In the genomic region with DNA sequence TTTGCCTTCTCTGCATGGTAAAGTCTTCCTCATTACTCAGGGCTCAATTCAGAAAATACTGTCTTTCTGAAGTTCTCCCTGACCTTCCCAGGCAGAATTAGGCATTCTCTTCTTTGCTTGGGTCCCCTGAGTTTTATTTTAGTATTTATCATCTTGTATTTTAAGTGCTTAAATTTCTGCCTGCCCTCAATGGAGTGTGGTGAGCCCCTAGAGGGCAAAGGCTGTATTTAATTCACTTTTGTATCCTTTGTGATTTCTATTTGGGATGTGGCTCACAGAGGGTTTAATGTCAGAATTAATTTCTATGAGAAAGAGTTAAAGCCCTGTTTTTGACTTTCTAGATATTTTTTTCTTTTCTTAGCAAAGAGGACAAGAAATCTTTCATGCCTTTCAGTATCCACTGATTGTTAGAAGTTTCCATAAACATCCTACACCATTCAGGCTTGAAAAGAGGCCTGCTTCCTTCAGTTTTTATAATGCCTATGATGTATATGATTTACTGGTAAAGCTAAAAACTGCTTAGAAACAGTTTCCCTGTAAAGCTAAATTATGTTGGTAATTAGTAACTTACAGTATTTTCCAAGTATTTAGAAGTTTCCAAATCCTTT, we compare ENCODE assay signal across 8 cellular contexts. TPM values are rescaled to one million over a fixed set of nuclear protein-coding genes. Genes with fewer than 3 reads are reported as not detected.
DNase-seq lines count a peak whose midpoint lies in the region; ATAC-seq and TF ChIP-seq lines count a peak whose summit lies in the region.

No MANE protein-coding gene starts in this region.

- peak; percentile 17 to 58 (median 40) for TF ChIP-seq CTCF in heart left ventricle (IDR thresholded peaks at IDR 0.05)
- TF ChIP-seq CTCF in upper lobe of right lung (IDR thresholded peaks at IDR 0.05) = peak; percentile 49

- peak overlapping the region in 1 of 12 donors; percentile 7 for H3K27ac ChIP-seq in heart left ventricle
- 0 out of 2 replicates have a peak overlapping the region, but pooled peaks have one; percentile 5 for H3K27ac ChIP-seq in SJCRH30
- H3K27ac ChIP-seq in upper lobe of right lung = no peak overlapping the region

- H3K4me1 ChIP-seq in heart left ventricle (peaks cover 0 to 13% (median 0%) of the 10 kb centered on the region in 12 donors), SJCRH30 (peaks cover 12% of the 10 kb centered on the region; the same call in 1 of the 2 replicates), upper lobe of right lung (no peaks in the 10 kb centered on the region)

- TF ChIP-seq POLR2A in heart left ventricle (IDR thresholded peaks at IDR 0.05) = no peak

- no peak overlapping the region for H3K4me3 ChIP-seq in heart left ventricle
- H3K4me3 ChIP-seq in SJCRH30 = no peak overlapping the region
- no peak overlapping the region for H3K4me3 ChIP-seq in upper lobe of right lung

- H3K36me3 ChIP-seq in heart left ventricle (no peaks in the 10 kb centered on the region), SJCRH30 (no peaks in the 10 kb centered on the region), upper lobe of right lung (no peaks in the 10 kb centered on the region)

- H3K9me3 ChIP-seq in heart left ventricle = no peaks in the 10 kb centered on the region
- no peaks in the 10 kb centered on the region for H3K9me3 ChIP-seq in SJCRH30 (replicated peaks)
- H3K9me3 ChIP-seq in upper lobe of right lung = no peaks in the 10 kb centered on the region

- H3K27me3 ChIP-seq in heart left ventricle = no peaks in the 10 kb centered on the region
- no peaks in the 10 kb centered on the region for H3K27me3 ChIP-seq in SJCRH30
- H3K27me3 ChIP-seq in upper lobe of right lung = no peaks in the 10 kb centered on the region

- intact Hi-C loops in heart left ventricle (cut with DNase I) (no loop called here), left ventricle myocardium superior (cut with micrococcal nuclease) (no loop called here), upper lobe of right lung (cut with DNase I) (no loop called here)

- ATAC-seq in heart left ventricle (no peak), left ventricle myocardium superior (no peak), upper lobe of right lung (no peak)

- DNase-seq in heart left ventricle = no peak
- DNase-seq in left ventricle myocardium superior = no peak
- DNase-seq in SJCRH30 = peak in 1 of 2 experiments; percentile 27
- DNase-seq in germinal center (ENCODE audit: low spot score) = peak; percentile 8
- no peak for DNase-seq in upper lobe of right lung
- no peak for DNase-seq in stimulated activated CD4-positive, alpha-beta T cell treated with anti-CD3 and anti-CD28 coated beads, Interleukin-1b, Interleukin-23, amount 100 ng/mL, for 48 hours
- DNase-seq in NCI-H748 (lab: John Stamatoyannopoulos, UW; ENCODE audit: unreplicated experiment) = no peak
- DNase-seq in NCI-H187 (lab: John Stamatoyannopoulos, UW) = no peak

RNA-seq across cellular contexts. Expression of a gene that starts 55.6 kb away (rescaled TPM):
- total RNA-seq in heart left ventricle (10 to 100 TPM; 27.3 to 41.5 (median 34.7) TPM), left ventricle myocardium superior (34.4 TPM), upper lobe of right lung (196 TPM)
- polyA plus RNA-seq in heart left ventricle = 10 to 100 TPM; 17.0 to 19.3 TPM
- 0.02 TPM in 1 of 2 replicates, not detected in the other for total RNA-seq in SJCRH30 (2014; rRNA removed; shearing (Covaris generic))

Comparison
In these comparisons a context has a peak if more than half of its experiments do, and no peak if none do; other contexts are left out.
1. RNA of a gene that starts 55.6 kb away (total RNA-seq): 196 TPM in upper lobe of right lung (single experiment), 27.3 to 41.5 TPM in heart left ventricle and 34.4 TPM in left ventricle myocardium superior (single experiment); 0.02 TPM in SJCRH30; every median in the first group is over 10 times any median in the second.